ENCODE assay signal across 8 cellular contexts in genomic region chr15:70494861-70495571, GRCh38.
DNase-seq lines count a peak whose midpoint lies in the region; ATAC-seq and TF ChIP-seq lines count a peak whose summit lies in the region.

No MANE protein-coding gene starts in this region.

- ATAC-seq in SK-N-SH treated with all-trans-retinoic acid at 6 μM for 48 hours = peak; percentile 60
- ATAC-seq in GM21786 (IDR thresholded peaks at IDR 0.05; ENCODE audit: unreplicated experiment) = no peak
- no peak for ATAC-seq in HG03520 (IDR thresholded peaks at IDR 0.05; ENCODE audit: unreplicated experiment)

- DNase-seq in A172 (ENCODE audit: low spot score) = peak; percentile 96
- DNase-seq in GM04504 (ENCODE audit: low read depth) = peak; percentile 56
- peak; percentile 54 for DNase-seq in fibroblast of the conjunctiva (ENCODE audit: low read depth)
- DNase-seq in HEK293T (ENCODE audit: extremely low spot score) = no peak
- DNase-seq in NCI-H1048 (lab: John Stamatoyannopoulos, UW) = no peak

- CTCF ChIA-PET in HEK293T (lab: Yijun Ruan, JAX) = no interaction called here

- POLR2A ChIA-PET in HEK293T (lab: Yijun Ruan, JAX) = interaction anchor here (0.5 to 3.3 kb wide), 4 partner anchors 11 to 397 kb away, joined by 3 to 18 read pairs (median 4); partner anchors contain the start of gene TLE3

TF ChIP-seq in SK-N-SH treated with all-trans-retinoic acid at 6 μM for 48 hours, 23 proteins besides CTCF, POLR2A, EP300 and RAD21:
- TF ChIP-seq GLIS3 (CRISPR knock-in tag; IDR thresholded peaks at IDR 0.05) (no peak), RARB (CRISPR knock-in tag; IDR thresholded peaks at IDR 0.05) (no peak), ISL1 (CRISPR knock-in tag; IDR thresholded peaks at IDR 0.05) (no peak), SNAI2 (CRISPR knock-in tag; IDR thresholded peaks at IDR 0.05) (0 out of 2 replicates have a peak, but pooled peaks have one; percentile 28), ZC3H10 (CRISPR knock-in tag; IDR thresholded peaks at IDR 0.05) (no peak), PPARA (CRISPR knock-in tag; IDR thresholded peaks at IDR 0.05; ENCODE audit: borderline replicate concordance) (no peak)

TF ChIP-seq in HEK293T, 16 proteins besides CTCF, POLR2A, EP300 and RAD21:
- no peak for TF ChIP-seq ARNT (IDR thresholded peaks at IDR 0.05)
- no peak for TF ChIP-seq LEF1 (IDR thresholded peaks at IDR 0.05; ENCODE audit: borderline replicate concordance)
- TF ChIP-seq ELF4 (IDR thresholded peaks at IDR 0.05) = no peak
- TF ChIP-seq CTBP1 (IDR thresholded peaks at IDR 0.05; ENCODE audit: borderline replicate concordance) = no peak
- no peak for TF ChIP-seq HDGF (IDR thresholded peaks at IDR 0.05; ENCODE audit: borderline replicate concordance)

Comparison
In these comparisons a context has a peak if more than half of its experiments do, and no peak if none do; other contexts are left out.
1. DNase-seq: peak in A172 (single experiment), GM04504 (single experiment) and fibroblast of the conjunctiva (single experiment); none in HEK293T (single experiment) and NCI-H1048 (single experiment).